In genomic region chr1:192311281-192311680, GRCh38 we compare ENCODE assay signal across 10 cellular contexts. TPM values are rescaled to one million over a fixed set of nuclear protein-coding genes. Genes with fewer than 3 reads are reported as not detected.
A peak's percentile ranks its signal among the peaks of the same experiment; 100 is the strongest.
DNase-seq lines count a peak whose midpoint lies in the region; ATAC-seq and TF ChIP-seq lines count a peak whose summit lies in the region.
"Had no signal": no experiment of that assay in that cellular context is flagged by ENCODE, and none has a peak within 500 bp of the region (broad histone marks: within the 10 kb centered on the region; RNA-seq: fewer than 3 reads in every experiment).

No MANE protein-coding gene starts in this region.

- H2AFZ ChIP-seq in osteoblast (ENCODE audit: low read length) = no peak overlapping the region

- no peaks in the 10 kb centered on the region for H3K27me3 Mint-ChIP-seq in stimulated activated naive CD8-positive, alpha-beta T cell treated with anti-CD3 and anti-CD28 coated beads, Interleukin-15, amount 100 ng/mL, for 72 hours
- no peaks in the 10 kb centered on the region for H3K27me3 Mint-ChIP-seq in CD8-positive, alpha-beta memory T cell
- H3K27me3 Mint-ChIP-seq: IgD-negative memory B cell had no signal

- CTCF ChIA-PET in CD8-positive, alpha-beta memory T cell (lab: Charles Lee) = no interaction called here

- H3K27ac ChIP-seq in osteoblast (ENCODE audit: low read depth, low read length) = no peak overlapping the region
- no peak overlapping the region for H3K27ac ChIP-seq in CD8-positive, alpha-beta memory T cell (ENCODE audit: low read depth, low read length)
- H3K27ac ChIP-seq: epithelial cell of prostate had no signal

- no peaks in the 10 kb centered on the region for H3K79me2 ChIP-seq in osteoblast (ENCODE audit: insufficient read depth, low read length)

- H3K4me3 ChIP-seq in osteoblast (ENCODE audit: insufficient read depth, low read length) = no peak overlapping the region
- no peak overlapping the region for H3K4me3 ChIP-seq in CD8-positive, alpha-beta memory T cell (ENCODE audit: low read length)

- H3K4me1 ChIP-seq in osteoblast (ENCODE audit: insufficient read depth, low read length) = no peaks in the 10 kb centered on the region
- no peaks in the 10 kb centered on the region for H3K4me1 ChIP-seq in CD8-positive, alpha-beta memory T cell (ENCODE audit: insufficient read depth, low read length)

- no peaks in the 10 kb centered on the region for H3K4me1 Mint-ChIP-seq in stimulated activated naive CD8-positive, alpha-beta T cell treated with anti-CD3 and anti-CD28 coated beads, Interleukin-15, amount 100 ng/mL, for 72 hours
- no peaks in the 10 kb centered on the region for H3K4me1 Mint-ChIP-seq in CD8-positive, alpha-beta memory T cell
- H3K4me1 Mint-ChIP-seq: IgD-negative memory B cell had no signal

- POLR2A ChIA-PET in CD8-positive, alpha-beta memory T cell (lab: Charles Lee) = no interaction called here

- in situ Hi-C loops in T47D (cut with HindIII; ENCODE audit: low pct_unique_long_range_greater_than_20kb, low sequenced_read_pairs) = no loop called here

- no peaks in the 10 kb centered on the region for H3K36me3 Mint-ChIP-seq in CD8-positive, alpha-beta memory T cell
- H3K36me3 Mint-ChIP-seq: IgD-negative memory B cell had no signal

- no peak overlapping the region for H3K4me2 ChIP-seq in osteoblast (ENCODE audit: insufficient read depth, low read length)

- no peak overlapping the region for H3K4me3 Mint-ChIP-seq in stimulated activated naive CD8-positive, alpha-beta T cell treated with anti-CD3 and anti-CD28 coated beads, Interleukin-15, amount 100 ng/mL, for 72 hours
- no peak overlapping the region for H3K4me3 Mint-ChIP-seq in CD8-positive, alpha-beta memory T cell
- H3K4me3 Mint-ChIP-seq: IgD-negative memory B cell had no signal

- TF ChIP-seq CTCF in GM12873 (IDR thresholded peaks at IDR 0.05; ENCODE audit: insufficient read depth, low read depth, low read length, missing control alignments) (peak; percentile 9), osteoblast (IDR thresholded peaks at IDR 0.05; ENCODE audit: extremely low read depth, low read depth, low read length) (peak; percentile 75)

- H3K27me3 ChIP-seq in osteoblast (ENCODE audit: insufficient read depth, low read length) = no peaks in the 10 kb centered on the region
- no peaks in the 10 kb centered on the region for H3K27me3 ChIP-seq in CD8-positive, alpha-beta memory T cell (ENCODE audit: insufficient read depth, low read length, poor library complexity, severe bottlenecking)

- DNase-seq in NCI-H146 (lab: John Stamatoyannopoulos, UW) = peak; percentile 3
- peak; percentile 11 to 70 for DNase-seq in T47D (ENCODE audit: low read depth in 1 of 2, low spot score in 1 of 2)
- peak; percentile 22 for DNase-seq in osteoblast (ENCODE audit: insufficient read length, low spot score, missing footprints)
- no peak for DNase-seq in activated CD8-positive, alpha-beta memory T cell treated with anti-CD3 and anti-CD28 coated beads, Interleukin-2, amount 50 U/mL, for 48 hours
- DNase-seq in stimulated activated naive CD8-positive, alpha-beta T cell treated with anti-CD3 and anti-CD28 coated beads, Interleukin-15, amount 100 ng/mL, for 72 hours = no peak
- no peak for DNase-seq in CD8-positive, alpha-beta memory T cell

- no peak for ATAC-seq in stimulated activated naive CD8-positive, alpha-beta T cell treated with anti-CD3 and anti-CD28 coated beads, Interleukin-15, amount 100 ng/mL, for 72 hours
- ATAC-seq in GM19324 (IDR thresholded peaks at IDR 0.05; ENCODE audit: low FRiP score, unreplicated experiment) = no peak

- H3K9me3 ChIP-seq in osteoblast (ENCODE audit: low read depth, low read length) = no peaks in the 10 kb centered on the region
- H3K9me3 ChIP-seq in CD8-positive, alpha-beta memory T cell (ENCODE audit: low read length) = no peaks in the 10 kb centered on the region

- H4K20me1 ChIP-seq in osteoblast (ENCODE audit: insufficient read depth, low read length) = no peaks in the 10 kb centered on the region

- peaks cover 9 to 11% of the 10 kb centered on the region in 2 donors for H3K9me3 Mint-ChIP-seq in stimulated activated naive CD8-positive, alpha-beta T cell treated with anti-CD3 and anti-CD28 coated beads, Interleukin-15, amount 100 ng/mL, for 72 hours
- H3K9me3 Mint-ChIP-seq in CD8-positive, alpha-beta memory T cell = peaks cover 3 to 16% (median 12%) of the 10 kb centered on the region in 5 donors

- no peak overlapping the region for H3K27ac Mint-ChIP-seq in stimulated activated naive CD8-positive, alpha-beta T cell treated with anti-CD3 and anti-CD28 coated beads, Interleukin-15, amount 100 ng/mL, for 72 hours
- H3K27ac Mint-ChIP-seq in CD8-positive, alpha-beta memory T cell = no peak overlapping the region
- H3K27ac Mint-ChIP-seq: IgD-negative memory B cell had no signal

- no peaks in the 10 kb centered on the region for H3K36me3 ChIP-seq in osteoblast (ENCODE audit: insufficient read depth, low read length)
- H3K36me3 ChIP-seq in CD8-positive, alpha-beta memory T cell (ENCODE audit: insufficient read depth, low read length) = no peaks in the 10 kb centered on the region

RNA-seq across cellular contexts. Expression of gene RGS21, which starts 5.5 kb away (rescaled TPM):
- not detected in 2 replicates for total RNA-seq in osteoblast
- not detected for total RNA-seq in CD8-positive, alpha-beta memory T cell
- polyA plus RNA-seq in CD8-positive, alpha-beta memory T cell = not detected
- polyA plus RNA-seq: IgD-negative memory B cell had no signal

Comparison
In these comparisons a context has a peak if more than half of its experiments do, and no peak if none do; other contexts are left out.
1. DNase-seq: peak in NCI-H146 (single experiment), T47D (2 of 2) and osteoblast (single experiment); none in activated CD8-positive, alpha-beta memory T cell treated with anti-CD3 and anti-CD28 coated beads, Interleukin-2, amount 50 U/mL, for 48 hours (single experiment), stimulated activated naive CD8-positive, alpha-beta T cell treated with anti-CD3 and anti-CD28 coated beads, Interleukin-15, amount 100 ng/mL, for 72 hours (0 of 2) and CD8-positive, alpha-beta memory T cell (0 of 5).